8 cellular contexts compared by ENCODE assay signal in the genomic region with DNA sequence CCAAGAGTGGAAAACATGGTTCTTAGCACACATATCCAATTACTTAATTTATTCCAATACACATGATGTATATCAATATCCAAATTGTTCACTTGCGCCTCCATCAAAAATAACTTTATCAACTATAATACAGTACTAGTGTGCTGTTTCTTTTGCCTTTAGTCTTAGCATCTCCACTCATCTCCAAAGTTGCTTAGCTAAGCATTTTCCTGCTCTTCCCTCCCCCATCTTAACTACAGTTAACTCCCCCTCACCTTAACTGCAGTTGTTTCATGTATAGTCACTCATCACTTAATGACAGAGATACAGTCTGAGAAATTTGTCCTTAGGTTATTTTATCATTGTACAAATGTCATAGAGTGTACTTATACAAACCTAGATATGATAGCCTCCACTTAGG.
"Had no signal": no experiment of that assay in that cellular context is flagged by ENCODE, and none has a peak within 500 bp of the region (broad histone marks: within the 10 kb centered on the region; RNA-seq: fewer than 3 reads in every experiment).

No MANE protein-coding gene starts in this region.

- H3K27ac Mint-ChIP-seq: H9 had no signal

- H3K9ac ChIP-seq: GM23248, KMS-11 had no signal

- H3K4me3 Mint-ChIP-seq: H9 had no signal

- DNase-seq: GM23248, GOT3, H9, HCEC 1CT, KBM-7 had no signal

- H3K4me3 ChIP-seq: GM23248 had no signal

- H3K9me3 Mint-ChIP-seq: H9 had no signal

- H3K4me2 ChIP-seq: KMS-11 had no signal

- H3K27ac ChIP-seq: GM23248, KMS-11 had no signal

- H2AFZ ChIP-seq: GM23248 had no signal

- FAIRE-seq: H54, HTR-8/SVneo had no signal
